In the genomic region with DNA sequence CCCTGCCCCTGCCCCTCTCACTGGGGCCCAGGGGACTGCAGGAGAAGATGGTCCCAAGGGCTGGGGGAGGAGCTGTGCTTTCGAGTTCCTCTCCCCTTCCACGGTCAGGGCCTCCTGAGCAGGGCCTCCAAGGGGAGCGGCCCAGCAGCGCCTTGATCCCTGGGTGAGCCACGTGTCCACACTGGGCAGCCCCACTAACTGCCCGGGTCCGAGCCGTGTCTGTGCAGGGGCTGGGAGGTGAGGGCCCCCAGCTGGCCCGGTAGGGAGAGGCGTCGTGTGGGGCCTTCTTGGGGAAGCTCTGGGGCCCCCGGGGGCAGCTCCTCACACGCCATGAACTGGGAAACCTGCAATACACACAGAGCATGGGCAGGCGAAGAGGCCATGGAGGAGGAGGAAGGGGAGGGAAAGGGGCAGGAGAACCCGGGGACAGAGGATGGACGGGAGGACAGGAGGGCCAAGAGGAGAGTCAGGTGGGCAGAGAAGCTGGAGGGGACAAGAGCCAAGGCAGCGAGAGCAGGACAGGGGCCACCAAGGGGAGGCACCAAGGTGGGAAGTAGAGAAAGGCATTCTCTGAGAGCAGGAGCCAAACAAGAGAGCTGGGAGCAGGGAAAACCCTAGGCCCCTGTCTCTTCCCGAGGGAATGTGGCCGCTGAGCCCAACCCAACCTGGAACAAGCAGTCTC, we compare ENCODE assay signal across 15 cellular contexts. TPM values are rescaled to one million over a fixed set of nuclear protein-coding genes. Genes with fewer than 3 reads are reported as not detected.
DNase-seq lines count a peak whose midpoint lies in the region; ATAC-seq and TF ChIP-seq lines count a peak whose summit lies in the region.
"Had no signal": no experiment of that assay in that cellular context is flagged by ENCODE, and none has a peak within 500 bp of the region (broad histone marks: within the 10 kb centered on the region; RNA-seq: fewer than 3 reads in every experiment).

No MANE protein-coding gene starts in this region.

- no peaks in the 10 kb centered on the region for H3K9me2 ChIP-seq in MM.1S (replicated peaks; ENCODE audit: insufficient read depth, low read length)

- H4K20me1 ChIP-seq in neural progenitor cell (ENCODE audit: low read depth), result no peaks in the 10 kb centered on the region
- H4K20me1 ChIP-seq in MM.1S (ENCODE audit: insufficient read depth, low read length), result no peaks in the 10 kb centered on the region

- H3K27ac Mint-ChIP-seq in glutamatergic neuron (ENCODE audit: unreplicated experiment) (no peak overlapping the region), neural progenitor cell (peak overlapping the region; percentile 89)
- H3K27ac Mint-ChIP-seq: activated CD4-positive, alpha-beta T cell treated with anti-CD3 and anti-CD28 coated beads, Interleukin-2, amount 10 ng/mL, durations not matched to agents 24 days and 14 days; B cell; T-helper 2 cell treated with Interferon-gamma antibody and Interleukin-4, amounts not matched to agents 5 μg/mL and 100 μg/mL, for 36 hours had no signal

- no peak overlapping the region for H3K4me3 Mint-ChIP-seq in glutamatergic neuron (ENCODE audit: unreplicated experiment)
- no peak overlapping the region for H3K4me3 Mint-ChIP-seq in neural progenitor cell
- H3K4me3 Mint-ChIP-seq: activated CD4-positive, alpha-beta T cell treated with anti-CD3 and anti-CD28 coated beads, Interleukin-2, amount 10 ng/mL, durations not matched to agents 24 days and 14 days; B cell; T-helper 2 cell treated with Interferon-gamma antibody and Interleukin-4, amounts not matched to agents 5 μg/mL and 100 μg/mL, for 36 hours had no signal

- H3K9me3 ChIP-seq in heart left ventricle, result no peaks in the 10 kb centered on the region
- H3K9me3 ChIP-seq in neural progenitor cell (ENCODE audit: low read depth), result no peaks in the 10 kb centered on the region
- H3K9me3 ChIP-seq in MM.1S (replicated peaks; ENCODE audit: insufficient read depth, low read length), result no peaks in the 10 kb centered on the region

- DNase-seq in heart left ventricle (peak in 3 of 5 donors; percentile 10 to 27 (median 17)), Right ventricle myocardium inferior (ENCODE audit: missing footprints) (no peak), glutamatergic neuron (peak; percentile 23), neural progenitor cell (ENCODE audit: low spot score) (no peak), HCEC 1CT (no peak), MM.1S (no peak), NCI-H524 (lab: John Stamatoyannopoulos, UW) (no peak)
- DNase-seq: activated CD4-positive, alpha-beta T cell treated with anti-CD3 and anti-CD28 coated beads, Interleukin-2, amount 10 ng/mL, durations not matched to agents 24 days and 14 days; NCI-H1436; NCI-H526 had no signal

- H3K4me1 ChIP-seq in heart left ventricle (peaks cover 0 to 64% (median 11%) of the 10 kb centered on the region in 12 donors), neural progenitor cell (peaks cover 27% of the 10 kb centered on the region), MM.1S (ENCODE audit: low read length) (peaks cover 14% of the 10 kb centered on the region)

- H3F3A ChIP-seq in neural progenitor cell (ENCODE audit: low read depth), result no peaks in the 10 kb centered on the region
- H3F3A ChIP-seq in MM.1S (ENCODE audit: insufficient read depth, low read length), result no peaks in the 10 kb centered on the region

- peaks cover 0 to 20% (median 0%) of the 10 kb centered on the region in 9 donors for H3K27me3 ChIP-seq in heart left ventricle
- no peaks in the 10 kb centered on the region for H3K27me3 ChIP-seq in neural progenitor cell
- H3K27me3 ChIP-seq in MM.1S (replicated peaks; ENCODE audit: insufficient read depth, low read length), result no peaks in the 10 kb centered on the region

- H3K9me3 Mint-ChIP-seq in glutamatergic neuron (ENCODE audit: unreplicated experiment), result peaks cover 7% of the 10 kb centered on the region
- no peaks in the 10 kb centered on the region for H3K9me3 Mint-ChIP-seq in neural progenitor cell
- H3K9me3 Mint-ChIP-seq: activated CD4-positive, alpha-beta T cell treated with anti-CD3 and anti-CD28 coated beads, Interleukin-2, amount 10 ng/mL, durations not matched to agents 24 days and 14 days; T-helper 2 cell treated with Interferon-gamma antibody and Interleukin-4, amounts not matched to agents 5 μg/mL and 100 μg/mL, for 36 hours had no signal

- no peak overlapping the region for H3K4me3 ChIP-seq in heart left ventricle
- no peak overlapping the region for H3K4me3 ChIP-seq in neural progenitor cell
- H3K4me3 ChIP-seq in MM.1S (ENCODE audit: low read length), result no peak overlapping the region

- H3K79me2 ChIP-seq in neural progenitor cell (ENCODE audit: low read depth), result no peaks in the 10 kb centered on the region
- H3K79me2 ChIP-seq in MM.1S (ENCODE audit: low read length), result no peaks in the 10 kb centered on the region
- H3K79me2 ChIP-seq: parathyroid adenoma had no signal

- H3K9ac ChIP-seq in neural progenitor cell (no peak overlapping the region), MM.1S (ENCODE audit: low read length) (no peak overlapping the region)
- H3K9ac ChIP-seq: parathyroid adenoma had no signal

- ATAC-seq in heart left ventricle, result no peak
- ATAC-seq in Right ventricle myocardium inferior, result no peak
- no peak for ATAC-seq in HG02981 (IDR thresholded peaks at IDR 0.05; ENCODE audit: unreplicated experiment)
- ATAC-seq: left lobe of liver had no signal

- H3K4me2 ChIP-seq in neural progenitor cell (no peak overlapping the region), MM.1S (ENCODE audit: low read depth, low read length) (no peak overlapping the region)

- intact Hi-C loops in heart left ventricle (cut with DNase I), result no loop called here
- intact Hi-C loops in Right ventricle myocardium inferior (cut with DNase I), result no loop called here

- TF ChIP-seq CTCF in heart left ventricle (IDR thresholded peaks at IDR 0.05), result no peak
- TF ChIP-seq CTCF in glutamatergic neuron (IDR thresholded peaks at IDR 0.05; ENCODE audit: partially characterized antibody, unreplicated experiment), result no peak
- TF ChIP-seq CTCF in neural progenitor cell (IDR thresholded peaks at IDR 0.05), result no peak
- TF ChIP-seq CTCF in MM.1S (IDR thresholded peaks at IDR 0.05; ENCODE audit: low read length), result no peak

- H3K27ac ChIP-seq in heart left ventricle (peak overlapping the region in 11 of 12 donors; percentile 52 to 88 (median 83)), neural progenitor cell (no peak overlapping the region), MM.1S (ENCODE audit: low read length) (no peak overlapping the region)

- no peak overlapping the region for H2AFZ ChIP-seq in neural progenitor cell (replicated peaks)
- no peak overlapping the region for H2AFZ ChIP-seq in MM.1S (ENCODE audit: low read length)
- H2AFZ ChIP-seq: parathyroid adenoma had no signal

- peaks cover 0 to 13% (median 0%) of the 10 kb centered on the region in 9 donors for H3K36me3 ChIP-seq in heart left ventricle
- H3K36me3 ChIP-seq in neural progenitor cell, result no peaks in the 10 kb centered on the region
- no peaks in the 10 kb centered on the region for H3K36me3 ChIP-seq in MM.1S (replicated peaks; ENCODE audit: insufficient read depth, low read length)

- 33 to 44% (median 43%) methylated on average over 14 to 19 of the region's 19 CpGs for WGBS in heart left ventricle, 4 donors

- H3K4me1 Mint-ChIP-seq in glutamatergic neuron (ENCODE audit: low read depth, unreplicated experiment) (peaks cover 16% of the 10 kb centered on the region), neural progenitor cell (peaks cover 33% of the 10 kb centered on the region)
- H3K4me1 Mint-ChIP-seq: B cell had no signal

- no peak for TF ChIP-seq POLR2A in heart left ventricle (IDR thresholded peaks at IDR 0.05)

- H3K27me3 Mint-ChIP-seq in glutamatergic neuron (ENCODE audit: unreplicated experiment), result peaks cover 2% of the 10 kb centered on the region
- H3K27me3 Mint-ChIP-seq in neural progenitor cell (ENCODE audit: insufficient read depth, low read depth), result peaks cover 4% of the 10 kb centered on the region

- H3K36me3 Mint-ChIP-seq in glutamatergic neuron (ENCODE audit: unreplicated experiment) (no peaks in the 10 kb centered on the region), neural progenitor cell (no peaks in the 10 kb centered on the region)

RNA-seq across cellular contexts. Expression of a gene that starts 32.8 kb away (rescaled TPM):
- total RNA-seq in heart left ventricle (100 to 1,000 TPM in 5 of 9 donors, 10 to 100 TPM in 4; 58.1 to 185 (median 104) TPM), Right ventricle myocardium inferior (97.3 TPM), glutamatergic neuron (ENCODE audit: unreplicated experiment) (73.7 TPM), neural progenitor cell (ENCODE audit: low replicate concordance) (2.6 and 11.1 TPM in 2 replicates)
- 100 to 1,000 TPM in 1 of 2 donors, 10 to 100 TPM in 1; 59.8 to 154 TPM for polyA plus RNA-seq in heart left ventricle

RNA-seq across cellular contexts. Expression of a gene that starts 45.5 kb away (rescaled TPM):
- 10 to 100 TPM in 7 of 9 donors, 1 to 10 TPM in 2; 9.4 to 49.4 (median 17.3) TPM for total RNA-seq in heart left ventricle
- 10 to 100 TPM in 1 of 2 donors, 1 to 10 TPM in 1; 8.9 to 20.5 TPM for polyA plus RNA-seq in heart left ventricle
- total RNA-seq in Right ventricle myocardium inferior, result 19.4 TPM
- 0.86 TPM for total RNA-seq in glutamatergic neuron (ENCODE audit: unreplicated experiment)
- total RNA-seq in neural progenitor cell (ENCODE audit: low replicate concordance), result 1.3 and 11.0 TPM in 2 replicates

Comparison
In these comparisons a context has a peak if more than half of its experiments do, and no peak if none do; other contexts are left out.
1. DNase-seq: peak in heart left ventricle (3 of 5) and glutamatergic neuron (single experiment); none in Right ventricle myocardium inferior (single experiment), neural progenitor cell (single experiment), HCEC 1CT (single experiment), MM.1S (single experiment) and NCI-H524 (0 of 2).
2. H3K27ac ChIP-seq: peak in heart left ventricle (11 of 12); none in neural progenitor cell (single experiment) and MM.1S (single experiment).